ENCODE assay signal across 14 cellular contexts in the genomic region with DNA sequence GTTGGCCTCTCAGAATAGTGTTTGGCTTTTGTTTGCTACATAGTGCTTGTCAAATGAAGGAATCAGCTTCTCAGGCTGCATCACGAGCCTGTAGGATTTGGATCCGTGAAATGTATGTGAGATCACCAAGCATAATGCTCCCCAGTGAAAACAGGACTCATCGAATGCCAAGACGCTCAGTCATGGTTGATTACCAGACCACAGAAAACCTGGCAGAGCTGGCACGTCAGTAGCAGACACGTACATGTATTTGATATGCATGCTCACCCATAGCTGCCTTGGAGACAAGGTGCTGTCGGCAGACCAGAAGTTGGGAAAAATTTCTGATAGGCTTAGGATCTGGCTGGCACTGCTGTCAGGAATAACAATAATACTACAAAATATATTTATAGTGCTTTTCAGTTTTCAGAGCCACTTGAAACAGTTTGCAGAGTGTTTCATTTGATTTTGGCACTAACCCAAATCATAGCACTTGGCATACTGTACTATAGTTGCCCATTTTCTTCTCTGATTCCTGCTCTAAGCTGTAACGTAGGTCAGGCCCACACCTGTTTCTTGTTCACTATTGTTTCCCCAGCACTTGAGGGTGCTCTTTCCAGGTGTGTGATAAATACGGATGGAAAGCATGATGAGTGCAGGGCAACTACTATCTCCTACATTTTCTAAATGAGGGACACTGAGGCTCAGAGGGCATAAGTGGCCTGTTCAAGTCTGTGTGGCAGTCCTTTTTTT.
A peak's percentile ranks its signal among the peaks of the same experiment; 100 is the strongest.
DNase-seq lines count a peak whose midpoint lies in the region; ATAC-seq, FAIRE-seq and TF ChIP-seq lines count a peak whose summit lies in the region.
"Had no signal": no experiment of that assay in that cellular context is flagged by ENCODE, and none has a peak within 500 bp of the region (broad histone marks: within the 10 kb centered on the region; RNA-seq: fewer than 3 reads in every experiment).

No MANE protein-coding gene starts in this region.

- H3K4me1 ChIP-seq in A549 (peaks cover 39% of the 10 kb centered on the region), SJCRH30 (peaks cover 24% of the 10 kb centered on the region), heart right ventricle (peaks cover 0 to 71% (median 33%) of the 10 kb centered on the region in 9 donors), esophagus muscularis mucosa (peaks cover 8 to 20% (median 13%) of the 10 kb centered on the region in 4 donors)

- TF ChIP-seq EP300 in A549 (IDR thresholded peaks at IDR 0.05) (peak in 1 of 2 experiments; percentile 35; a peak in 1 of 5 replicates), Ishikawa (IDR thresholded peaks at IDR 0.05; ENCODE audit: borderline replicate concordance) (peak; percentile 74; the same call in 1 of the 2 replicates), esophagus muscularis mucosa (IDR thresholded peaks at IDR 0.05) (no peak)

- intact Hi-C loops in heart right ventricle (cut with DNase I) (no loop called here), esophagus muscularis mucosa (cut with DNase I) (no loop called here)

- H3K9me3 ChIP-seq in A549 (no peaks in the 10 kb centered on the region), SJCRH30 (replicated peaks) (no peaks in the 10 kb centered on the region), heart right ventricle (no peaks in the 10 kb centered on the region), WERI-Rb-1 (ENCODE audit: severe bottlenecking) (no peaks in the 10 kb centered on the region), esophagus muscularis mucosa (no peaks in the 10 kb centered on the region)
- H3K9me3 ChIP-seq: upper lobe of left lung had no signal

- peak overlapping the region; percentile 31 for H3K4me2 ChIP-seq in A549

- no peak for TF ChIP-seq POLR2A in A549 (IDR thresholded peaks at IDR 0.05; ENCODE audit: low read length)
- no peak for TF ChIP-seq POLR2A in esophagus muscularis mucosa (IDR thresholded peaks at IDR 0.05; ENCODE audit: low read depth)

- ATAC-seq in A549, result peak; percentile 90 to 92
- peak in 6 of 8 donors; percentile 23 to 65 (median 54) for ATAC-seq in heart right ventricle
- ATAC-seq: HCT116 had no signal

- no peak for TF ChIP-seq CTCF in A549 (IDR thresholded peaks at IDR 0.05)
- no peak for TF ChIP-seq CTCF in heart right ventricle (IDR thresholded peaks at IDR 0.05)
- no peak for TF ChIP-seq CTCF in GM13977 (IDR thresholded peaks at IDR 0.05; ENCODE audit: extremely low read depth, insufficient read depth, missing control alignments)
- TF ChIP-seq CTCF in WERI-Rb-1 (IDR thresholded peaks at IDR 0.05; ENCODE audit: low read depth, low read length), result no peak
- no peak for TF ChIP-seq CTCF in esophagus muscularis mucosa (IDR thresholded peaks at IDR 0.05)

- H3K36me3 ChIP-seq in SJCRH30 (no peaks in the 10 kb centered on the region), heart right ventricle (peaks cover 0 to 19% (median 0%) of the 10 kb centered on the region in 9 donors), WERI-Rb-1 (no peaks in the 10 kb centered on the region), esophagus muscularis mucosa (peaks cover 0 to 10% (median 7%) of the 10 kb centered on the region in 4 donors)
- H3K36me3 ChIP-seq: upper lobe of left lung had no signal

- no peak for FAIRE-seq in A549 (lab: Jason Lieb, UNC)
- FAIRE-seq in GM19239 (lab: Jason Lieb, UNC), result no peak
- FAIRE-seq: endothelial cell of umbilical vein had no signal

- H3K27me3 ChIP-seq in SJCRH30 (no peaks in the 10 kb centered on the region), heart right ventricle (no peaks in the 10 kb centered on the region), WERI-Rb-1 (ENCODE audit: insufficient read depth, low read depth, severe bottlenecking) (no peaks in the 10 kb centered on the region), esophagus muscularis mucosa (no peaks in the 10 kb centered on the region)
- H3K27me3 ChIP-seq: upper lobe of left lung had no signal

- H3K27ac ChIP-seq in A549 (peak overlapping the region; percentile 46 to 59; a peak in 3 of 6 replicates), SJCRH30 (peak overlapping the region; percentile 43), heart right ventricle (peak overlapping the region in 3 of 10 donors; percentile 6 to 54 (median 7)), WERI-Rb-1 (no peak overlapping the region), esophagus muscularis mucosa (replicated peaks in 1 of 4) (no peak overlapping the region)
- H3K27ac ChIP-seq: upper lobe of left lung had no signal

- TF ChIP-seq RAD21 in A549 (conservative IDR thresholded peaks at IDR 0.05 in 1 of 2, IDR thresholded peaks at IDR 0.05 in 1 of 2) (no peak), Ishikawa (IDR thresholded peaks at IDR 0.05; ENCODE audit: low read depth) (peak; percentile 12; the same call in 1 of the 2 replicates)

- in situ Hi-C loops in GM13977 (cut with MboI; ENCODE audit: low pct_unique_long_range_greater_than_20kb, low sequenced_read_pairs, unreplicated experiment), result no loop called here

- DNase-seq in A549 (ENCODE audit: low read depth in 1 of 2, low spot score in 1 of 2) (peak; percentile 23 to 76), SJCRH30 (peak; percentile 72 to 75), heart right ventricle (no peak), GM19239 (ENCODE audit: insufficient read length, low spot score) (no peak), GM13977 (ENCODE audit: low spot score) (no peak), WERI-Rb-1 (no peak), esophagus muscularis mucosa (ENCODE audit: extremely low spot score) (no peak)
- DNase-seq: activated CD8-positive, alpha-beta memory T cell treated with anti-CD3 and anti-CD28 coated beads for 24 hours; CD4-positive, alpha-beta memory T cell; NCI-H2227 treated with DMSO at 0.1 percent for 48 hours had no signal

- POLR2A ChIA-PET in A549 (lab: Yijun Ruan, JAX), result interaction anchor here (0.6 to 1.2 kb wide), 3 partner anchors 9 to 104 kb away, joined by 3 to 5 read pairs (median 3); no protein-coding TSS in a partner anchor

- CTCF ChIA-PET in A549 (lab: Yijun Ruan, JAX), result interaction anchor here (0.6 to 2.0 kb wide), 6 partner anchors 8 to 174 kb away, joined by 3 to 8 read pairs (median 4); no protein-coding TSS in a partner anchor

- WGBS in A549 (ENCODE audit: missing lambda C conversion rate), result 65% methylated on average over 9 of the region's 9 CpGs
- 52 to 67% methylated on average over 9 of the region's 9 CpGs for WGBS in heart right ventricle, 2 donors
- 77% methylated on average over 9 of the region's 9 CpGs for WGBS in esophagus muscularis mucosa

- H3K4me3 ChIP-seq in A549, result no peak overlapping the region
- H3K4me3 ChIP-seq in SJCRH30, result no peak overlapping the region
- no peak overlapping the region for H3K4me3 ChIP-seq in heart right ventricle
- H3K4me3 ChIP-seq in WERI-Rb-1 (ENCODE audit: low read depth, low read length), result no peak overlapping the region
- H3K4me3 ChIP-seq in esophagus muscularis mucosa, result no peak overlapping the region
- H3K4me3 ChIP-seq: upper lobe of left lung had no signal

TF ChIP-seq in A549, 52 proteins besides CTCF, POLR2A, EP300 and RAD21:
- TF ChIP-seq JUNB (IDR thresholded peaks at IDR 0.05) (peak; percentile 51; the same call in 1 of the 2 replicates), POLR2AphosphoS2 (conservative IDR thresholded peaks at IDR 0.05; ENCODE audit: low read length) (no peak), RFX5 (IDR thresholded peaks at IDR 0.05) (peak; percentile 62; the same call in 1 of the 2 replicates), FOSL2 (IDR thresholded peaks at IDR 0.05) (0 out of 2 replicates have a peak, but pooled peaks have one; percentile 26), FOSL2 (CRISPR knock-in tag; IDR thresholded peaks at IDR 0.05) (peak; percentile 74)

TF ChIP-seq in Ishikawa, 13 proteins besides CTCF, POLR2A, EP300 and RAD21 (continues in another document):
- TF ChIP-seq CEBPB (IDR thresholded peaks at IDR 0.05), result 0 out of 2 replicates have a peak, but pooled peaks have one; percentile 11
- TF ChIP-seq ZBTB7A (IDR thresholded peaks at IDR 0.05; ENCODE audit: low read depth), result no peak
- no peak for TF ChIP-seq USF1 (IDR thresholded peaks at IDR 0.05)
- no peak for TF ChIP-seq YY1 (IDR thresholded peaks at IDR 0.05; ENCODE audit: low read depth)
- no peak for TF ChIP-seq REST (IDR thresholded peaks at IDR 0.05; ENCODE audit: low read depth)
- no peak for TF ChIP-seq EGR1 (IDR thresholded peaks at IDR 0.05)
- no peak for TF ChIP-seq CREB1 (IDR thresholded peaks at IDR 0.05; ENCODE audit: low read depth)
- TF ChIP-seq TCF12 (IDR thresholded peaks at IDR 0.05; ENCODE audit: low read depth), result peak; percentile 71
- peak; percentile 44; the same call in 1 of the 2 replicates for TF ChIP-seq FOXM1 (IDR thresholded peaks at IDR 0.05; ENCODE audit: borderline replicate concordance, low read depth)

Comparison
In these comparisons a context has a peak if more than half of its experiments do, and no peak if none do; other contexts are left out.
1. DNase-seq: peak in A549 (2 of 2) and SJCRH30 (2 of 2); none in heart right ventricle (0 of 2), GM19239 (single experiment), GM13977 (single experiment), WERI-Rb-1 (single experiment) and esophagus muscularis mucosa (single experiment).
2. H3K27ac ChIP-seq: peak in A549 (2 of 2) and SJCRH30 (single experiment); none in WERI-Rb-1 (single experiment) and esophagus muscularis mucosa (0 of 4).